In the genomic region with DNA sequence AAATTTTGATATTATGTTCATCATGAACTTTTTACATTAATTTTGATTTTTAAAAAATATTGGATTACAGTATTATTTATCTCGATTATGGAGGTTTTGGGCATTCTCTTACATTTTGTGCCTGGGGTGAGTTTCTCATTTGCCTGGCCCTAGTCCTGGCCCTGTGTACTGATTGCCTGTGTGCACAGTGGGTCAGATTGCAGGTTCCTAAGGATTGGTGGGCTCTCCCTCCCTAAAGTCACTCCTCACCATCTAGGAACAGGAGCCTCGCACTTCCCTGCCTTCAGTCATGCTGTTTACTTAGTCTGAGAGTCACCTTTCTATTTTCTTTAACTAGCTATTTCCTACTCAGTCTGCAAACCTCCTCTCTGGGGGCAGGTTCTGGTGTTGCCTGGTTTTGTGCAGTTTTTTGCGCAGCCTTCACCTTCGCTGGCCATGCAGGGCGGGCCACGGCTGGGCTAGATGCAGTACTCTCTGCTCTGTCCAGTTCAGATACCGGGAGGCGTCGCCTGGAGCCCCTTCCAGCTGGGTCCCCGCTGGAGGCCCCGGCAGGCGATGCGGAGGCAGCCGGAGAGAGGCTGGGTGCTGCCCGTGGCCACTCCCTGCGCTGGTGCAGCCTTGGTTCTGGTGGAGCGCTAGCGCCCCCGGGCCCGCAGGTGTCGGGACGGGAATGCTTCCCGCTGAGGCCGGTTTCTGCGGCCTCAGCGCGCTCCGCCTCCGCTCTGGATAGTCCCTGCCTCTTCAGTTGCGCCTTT, we compare ENCODE assay signal across 8 cellular contexts.
DNase-seq lines count a peak whose midpoint lies in the region; ATAC-seq lines count a peak whose summit lies in the region.

No MANE protein-coding gene starts in this region.

- in situ Hi-C loops in T47D (cut with HindIII; ENCODE audit: low pct_unique_long_range_greater_than_20kb, low sequenced_read_pairs), result no loop called here

- DNase-seq in DMS79 (lab: John Stamatoyannopoulos, UW) (peak; percentile 48), HK-2 (ENCODE audit: unreplicated experiment) (peak; percentile 58), T follicular helper cell (ENCODE audit: low read depth) (peak; percentile 10), T47D (ENCODE audit: low read depth in 1 of 2, low spot score in 1 of 2) (peak; percentile 69 to 80), iris pigment epithelial cell (ENCODE audit: low read depth) (peak; percentile 49)
- peak; percentile 76 for DNase-seq in stimulated activated CD4-positive, alpha-beta T cell treated with anti-CD3 and anti-CD28 coated beads, Interleukin-15, amount 100 ng/mL, for 24 hours

- ATAC-seq in HG02798 (IDR thresholded peaks at IDR 0.05; ENCODE audit: poor library complexity, unreplicated experiment), result no peak
- ATAC-seq in HG03108 (IDR thresholded peaks at IDR 0.05; ENCODE audit: unreplicated experiment), result no peak

Comparison
In these comparisons a context has a peak if more than half of its experiments do, and no peak if none do; other contexts are left out.
1. DNase-seq: peak in every context shown above with its lines; median percentile 76 in stimulated activated CD4-positive, alpha-beta T cell treated with anti-CD3 and anti-CD28 coated beads, Interleukin-15, amount 100 ng/mL, for 24 hours; 74 in T47D; 58 in HK-2; 49 in iris pigment epithelial cell; 48 in DMS79; 10 in T follicular helper cell.